Comparison of ENCODE assay signal across 8 cellular contexts in genomic region chr1:91500756-91501526, GRCh38. TPM values are rescaled to one million over a fixed set of nuclear protein-coding genes. Genes with fewer than 3 reads are reported as not detected.
DNase-seq lines count a peak whose midpoint lies in the region; ATAC-seq, FAIRE-seq and TF ChIP-seq lines count a peak whose summit lies in the region.

Gene CDC7 (plus strand): TSS chr1:91500851. CDS start chr1:91501717, 866 bp downstream.

- no peak for TF ChIP-seq POLR2A in prostate gland (IDR thresholded peaks at IDR 0.05)

- ATAC-seq in HG02798 (IDR thresholded peaks at IDR 0.05; ENCODE audit: poor library complexity, unreplicated experiment) (peak; percentile 86), left ventricle myocardium superior (peak; percentile 97)

- no peaks in the 10 kb centered on the region for H3K4me1 ChIP-seq in prostate gland (replicated peaks)

- intact Hi-C loops in left ventricle myocardium superior (cut with micrococcal nuclease): loop anchor here (5.0 kb wide), 1 partner anchor 219 kb away; no protein-coding TSS in a partner anchor
- intact Hi-C loops in prostate gland (cut with DNase I): loop anchor here (5.0 to 10.0 kb wide), 3 partner anchors 96 to 794 kb away; partner anchors contain the start of genes GLMN, HFM1 and RPAP2

- no peaks in the 10 kb centered on the region for H3K27me3 ChIP-seq in prostate gland (replicated peaks; ENCODE audit: insufficient read depth)

- DNase-seq in GM13976 (ENCODE audit: low spot score): peak; percentile 91
- DNase-seq in NCI-H1417 treated with DMSO at 0.1 percent for 48 hours (lab: John Stamatoyannopoulos, UW): peak; percentile 77
- DNase-seq in T-helper 1 cell: peak; percentile 67 to 98 (median 68)
- peak; percentile 27 to 98 (median 85) for DNase-seq in amygdala (lab: John Stamatoyannopoulos, UW)
- peak; percentile 96 for DNase-seq in left ventricle myocardium superior
- DNase-seq in prostate gland (ENCODE audit: low spot score): peak; percentile 87
- DNase-seq in urothelium cell line (ENCODE audit: low spot score): peak; percentile 93

- peak within 1 kb of the TSS; percentile 47 to 67 for H3K4me3 ChIP-seq in prostate gland

- under 1% methylated on average over 68 of the region's 68 CpGs for WGBS in prostate gland

- no peak for FAIRE-seq in urothelium cell line (lab: Jason Lieb, UNC)

- peak within 1 kb of the TSS; percentile 83 to 89 for H3K27ac ChIP-seq in prostate gland

- no peak for TF ChIP-seq CTCF in GM13976 (IDR thresholded peaks at IDR 0.05; ENCODE audit: borderline replicate concordance, control extremely low read depth, extremely low read depth, insufficient read depth, missing control alignments)
- peak in 2 of 4 experiments; percentile 38 to 42 for TF ChIP-seq CTCF in prostate gland (IDR thresholded peaks at IDR 0.05)

- in situ Hi-C loops in GM13976 (cut with MboI; ENCODE audit: low sequenced_read_pairs, unreplicated experiment): loop anchor here (25.0 kb wide), 1 partner anchor 786 kb away; the partner anchor contains the start of genes GLMN and RPAP2

- H3K9me3 ChIP-seq in prostate gland: no peaks in the 10 kb centered on the region

- no peaks in the 10 kb centered on the region for H3K36me3 ChIP-seq in prostate gland

RNA-seq across cellular contexts. Expression of gene CDC7, which starts in this region (rescaled TPM):
- total RNA-seq in left ventricle myocardium superior (1.2 TPM), prostate gland (1 to 10 TPM in 1 of 2 donors, under 1 TPM in 1; 0.68 to 6.1 TPM)

Comparison
In these comparisons a context has a peak if more than half of its experiments do, and no peak if none do; other contexts are left out.
1. Peak in every context shown above with its lines: DNase-seq, ATAC-seq, H3K4me3 ChIP-seq and H3K27ac ChIP-seq.